In genomic region chr10:1057106-1057657, GRCh38 we compare ENCODE assay signal across 8 cellular contexts. TPM values are rescaled to one million over a fixed set of nuclear protein-coding genes. Genes with fewer than 3 reads are reported as not detected.
DNase-seq lines count a peak whose midpoint lies in the region; ATAC-seq and TF ChIP-seq lines count a peak whose summit lies in the region.

No MANE protein-coding gene starts in this region.

- H3K4me1 ChIP-seq in thoracic aorta (ENCODE audit: control insufficient read depth in 1 of 2, low read depth in 2 of 2) = peaks cover 14 to 40% of the 10 kb centered on the region in 2 donors

- POLR2A ChIA-PET in activated CD4-positive, alpha-beta T cell treated with anti-CD3 and anti-CD28 coated beads, Interleukin-2, amount 10 ng/mL, durations not matched to agents 7 days and 5 days (lab: Charles Lee) = interaction anchor here (1.0 kb wide), 1 partner anchor 8 kb away, joined by 3 read pairs; the partner anchor contains the start of gene IDI1

- no peak for DNase-seq in activated CD4-positive, alpha-beta T cell treated with anti-CD3 and anti-CD28 coated beads, Interleukin-2, amount 10 ng/mL, durations not matched to agents 7 days and 5 days
- no peak for DNase-seq in activated CD4-positive, alpha-beta T cell treated with anti-CD3 and anti-CD28 coated beads for 1 hour
- DNase-seq in MG63 (peak; percentile 3), left kidney (ENCODE audit: low read depth, low spot score) (peak; percentile 20), thoracic aorta (ENCODE audit: low spot score) (no peak), LoVo (ENCODE audit: low spot score) (no peak)
- DNase-seq in activated CD8-positive, alpha-beta memory T cell treated with anti-CD3 and anti-CD28 coated beads, Interleukin-2, amount 50 U/mL, for 48 hours = no peak

- CTCF ChIA-PET in activated CD4-positive, alpha-beta T cell treated with anti-CD3 and anti-CD28 coated beads, Interleukin-2, amount 10 ng/mL, durations not matched to agents 7 days and 5 days (lab: Charles Lee) = no interaction called here

- H3K4me3 ChIP-seq in MG63 (peak overlapping the region; percentile 91), thoracic aorta (peak overlapping the region; percentile 92)

- no peak for ATAC-seq in thoracic aorta (ENCODE audit: insufficient number of reproducible peaks, low FRiP score, low read depth)

- H3K36me3 ChIP-seq in MG63 (peaks cover 26% of the 10 kb centered on the region), thoracic aorta (no peaks in the 10 kb centered on the region)

- peak overlapping the region; percentile 96 for H3K27ac Mint-ChIP-seq in activated CD4-positive, alpha-beta T cell treated with anti-CD3 and anti-CD28 coated beads, Interleukin-2, amount 10 ng/mL, durations not matched to agents 7 days and 5 days
- peak overlapping the region; percentile 84 to 96 (median 91) for H3K27ac Mint-ChIP-seq in brain

- H3K27me3 ChIP-seq in MG63 (no peaks in the 10 kb centered on the region), thoracic aorta (replicated peaks; ENCODE audit: insufficient read depth) (no peaks in the 10 kb centered on the region)

- no peaks in the 10 kb centered on the region for H3K9me3 Mint-ChIP-seq in activated CD4-positive, alpha-beta T cell treated with anti-CD3 and anti-CD28 coated beads, Interleukin-2, amount 10 ng/mL, durations not matched to agents 7 days and 5 days
- no peaks in the 10 kb centered on the region for H3K9me3 Mint-ChIP-seq in brain

- H3K4me3 Mint-ChIP-seq in activated CD4-positive, alpha-beta T cell treated with anti-CD3 and anti-CD28 coated beads, Interleukin-2, amount 10 ng/mL, durations not matched to agents 7 days and 5 days = peak overlapping the region; percentile 99
- H3K4me3 Mint-ChIP-seq in brain = peak overlapping the region; percentile 91 to 97 (median 93)

- TF ChIP-seq CTCF in brain (conservative IDR thresholded peaks at IDR 0.05) = no peak
- TF ChIP-seq CTCF in thoracic aorta (IDR thresholded peaks at IDR 0.05) = no peak

- H3K36me3 Mint-ChIP-seq in activated CD4-positive, alpha-beta T cell treated with anti-CD3 and anti-CD28 coated beads, Interleukin-2, amount 10 ng/mL, durations not matched to agents 7 days and 5 days (ENCODE audit: low read depth) = peaks cover 61% of the 10 kb centered on the region
- peaks cover 28% of the 10 kb centered on the region for H3K36me3 Mint-ChIP-seq in brain

- H3K9me3 ChIP-seq in MG63 (no peaks in the 10 kb centered on the region), thoracic aorta (no peaks in the 10 kb centered on the region)

- peaks cover 81% of the 10 kb centered on the region for H3K4me1 Mint-ChIP-seq in activated CD4-positive, alpha-beta T cell treated with anti-CD3 and anti-CD28 coated beads, Interleukin-2, amount 10 ng/mL, durations not matched to agents 7 days and 5 days
- peaks cover 74% of the 10 kb centered on the region for H3K4me1 Mint-ChIP-seq in brain

- H3K27ac ChIP-seq in thoracic aorta = peak overlapping the region; percentile 98 to 99

- no peaks in the 10 kb centered on the region for H3K27me3 Mint-ChIP-seq in activated CD4-positive, alpha-beta T cell treated with anti-CD3 and anti-CD28 coated beads, Interleukin-2, amount 10 ng/mL, durations not matched to agents 7 days and 5 days
- peaks cover 12% of the 10 kb centered on the region for H3K27me3 Mint-ChIP-seq in brain

RNA-seq across cellular contexts. Expression of gene WDR37, which starts 1.0 kb away (rescaled TPM):
- total RNA-seq in activated CD4-positive, alpha-beta T cell treated with anti-CD3 and anti-CD28 coated beads, Interleukin-2, amount 10 ng/mL, durations not matched to agents 7 days and 5 days = 10 to 100 TPM; 31.9 to 35.0 TPM
- 5.3 and 6.3 TPM in 2 replicates for total RNA-seq in MG63 (2014; rRNA removed; shearing (Covaris generic); ENCODE audit: low replicate concordance)
- polyA plus RNA-seq in brain (ENCODE audit: insufficient read depth, low read depth, low replicate concordance) = 7.2 TPM
- 10 to 100 TPM; 18.3 to 24.6 TPM for total RNA-seq in thoracic aorta

RNA-seq across cellular contexts. Expression of gene IDI1, which starts 8.3 kb away (rescaled TPM):
- total RNA-seq in activated CD4-positive, alpha-beta T cell treated with anti-CD3 and anti-CD28 coated beads, Interleukin-2, amount 10 ng/mL, durations not matched to agents 7 days and 5 days = 10 to 100 TPM; 44.6 to 47.1 TPM
- total RNA-seq in MG63 (2014; rRNA removed; shearing (Covaris generic); ENCODE audit: low replicate concordance) = 53.1 and 96.2 TPM in 2 replicates
- polyA plus RNA-seq in brain (ENCODE audit: insufficient read depth, low read depth, low replicate concordance) = 34.8 TPM
- 10 to 100 TPM; 19.2 to 26.7 TPM for total RNA-seq in thoracic aorta

RNA-seq across cellular contexts. Expression of gene IDI2, which starts 31.5 kb away (rescaled TPM):
- not detected for total RNA-seq in activated CD4-positive, alpha-beta T cell treated with anti-CD3 and anti-CD28 coated beads, Interleukin-2, amount 10 ng/mL, durations not matched to agents 7 days and 5 days
- total RNA-seq in MG63 (2014; rRNA removed; shearing (Covaris generic); ENCODE audit: low replicate concordance) = not detected in 2 replicates
- polyA plus RNA-seq in brain (ENCODE audit: insufficient read depth, low read depth, low replicate concordance) = not detected
- not detected for total RNA-seq in thoracic aorta

Comparison
In these comparisons a context has a peak if more than half of its experiments do, and no peak if none do; other contexts are left out.
1. DNase-seq: peak in MG63 (single experiment) and left kidney (single experiment); none in activated CD4-positive, alpha-beta T cell treated with anti-CD3 and anti-CD28 coated beads, Interleukin-2, amount 10 ng/mL, durations not matched to agents 7 days and 5 days (single experiment), activated CD4-positive, alpha-beta T cell treated with anti-CD3 and anti-CD28 coated beads for 1 hour (single experiment), thoracic aorta (single experiment), activated CD8-positive, alpha-beta memory T cell treated with anti-CD3 and anti-CD28 coated beads, Interleukin-2, amount 50 U/mL, for 48 hours (single experiment) and LoVo (single experiment).